In the genomic region with DNA sequence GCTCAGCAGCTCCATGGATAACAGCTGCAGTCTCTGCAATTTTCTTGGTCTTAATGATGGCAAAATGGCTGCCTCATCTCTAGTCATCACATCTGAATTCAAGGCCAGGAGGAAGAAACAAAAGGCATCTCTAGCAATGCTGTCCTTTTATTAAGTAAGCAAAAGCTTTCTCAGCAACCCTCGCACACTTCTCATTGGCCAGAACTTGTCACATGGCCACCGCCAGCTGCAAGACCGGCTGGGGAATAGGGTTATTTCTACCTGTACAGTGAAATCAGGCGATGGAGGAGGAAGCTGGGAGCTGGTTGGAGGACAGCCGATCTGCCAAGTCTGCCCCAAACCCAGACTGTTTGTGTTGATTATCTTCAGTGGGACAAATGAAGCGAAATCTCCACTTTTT, we compare ENCODE assay signal across 40 cellular contexts. TPM values are rescaled to one million over a fixed set of nuclear protein-coding genes. Genes with fewer than 3 reads are reported as not detected.
"Had no signal": no experiment of that assay in that cellular context is flagged by ENCODE, and none has a peak within 500 bp of the region (broad histone marks: within the 10 kb centered on the region; RNA-seq: fewer than 3 reads in every experiment).

No MANE protein-coding gene starts in this region.

- ATAC-seq: activated CD4-positive, alpha-beta T cell treated with anti-CD3 and anti-CD28 coated beads for 36 hours; activated CD4-positive, CD25-positive, alpha-beta regulatory T cell treated with anti-CD3 and anti-CD28 coated beads, Interleukin-2, amount 50 U/mL, for 24 hours; activated CD8-positive, alpha-beta memory T cell treated with anti-CD3 and anti-CD28 coated beads, Interleukin-2, amount 10 ng/mL, durations not matched to agents 7 days and 5 days; activated CD8-positive, alpha-beta T cell treated with anti-CD3 and anti-CD28 coated beads, Interleukin-2, amount 10 ng/mL, durations not matched to agents 7 days and 5 days; activated naive CD8-positive, alpha-beta T cell treated with anti-CD3 and anti-CD28 coated beads, Interleukin-2, amount 50 U/mL, for 24 hours had no signal

- H3K4me3 ChIP-seq: ascending aorta, cardiac muscle cell had no signal

- H3K27me3 ChIP-seq: ascending aorta, cardiac muscle cell had no signal

- H3K36me3 ChIP-seq: ascending aorta, cardiac muscle cell had no signal

- H3K9me3 Mint-ChIP-seq: activated naive CD4-positive, alpha-beta T cell treated with anti-CD3 and anti-CD28 coated beads, Interleukin-2, amount 50 U/mL, for 24 hours; activated naive CD8-positive, alpha-beta T cell treated with anti-CD3 and anti-CD28 coated beads, Interleukin-2, amount 50 U/mL, for 24 hours; activated T-cell treated with anti-CD3 and anti-CD28 coated beads, Interleukin-2, amount 50 U/mL, for 24 hours had no signal

- H3K27ac ChIP-seq: ascending aorta, cardiac muscle cell, VCaP had no signal

- H3K27ac Mint-ChIP-seq: activated CD4-positive, alpha-beta memory T cell treated with anti-CD3 and anti-CD28 coated beads, Interleukin-2, amount 10 ng/mL, durations not matched to agents 7 days and 5 days; activated CD4-positive, alpha-beta T cell treated with anti-CD3 and anti-CD28 coated beads for 36 hours; activated CD4-positive, alpha-beta T cell treated with anti-CD3 and anti-CD28 coated beads, Interleukin-2, amount 10 ng/mL, durations not matched to agents 7 days and 5 days; activated CD8-positive, alpha-beta memory T cell treated with anti-CD3 and anti-CD28 coated beads, Interleukin-2, amount 10 ng/mL, durations not matched to agents 7 days and 5 days; activated CD8-positive, alpha-beta T cell treated with anti-CD3 and anti-CD28 coated beads, Interleukin-2, amount 10 ng/mL, durations not matched to agents 7 days and 5 days; activated naive CD4-positive, alpha-beta T cell treated with anti-CD3 and anti-CD28 coated beads, Interleukin-2, amount 10 ng/mL, durations not matched to agents 7 days and 5 days; activated naive CD4-positive, alpha-beta T cell treated with anti-CD3 and anti-CD28 coated beads, Interleukin-2, amount 50 U/mL, for 24 hours; activated naive CD8-positive, alpha-beta T cell; activated naive CD8-positive, alpha-beta T cell treated with anti-CD3 and anti-CD28 coated beads, Interleukin-2, amount 10 ng/mL, durations not matched to agents 7 days and 5 days; activated naive CD8-positive, alpha-beta T cell treated with anti-CD3 and anti-CD28 coated beads, Interleukin-2, amount 50 U/mL, for 24 hours; activated T-cell treated with anti-CD3 and anti-CD28 coated beads, Interleukin-2, amount 50 U/mL, for 24 hours; activated T-helper 2 cell treated with anti-CD3 and anti-CD28 coated beads, Interferon-gamma antibody, Interleukin-2, Interleukin-4, amounts not matched to agents 10 μg/mL and 5 μg/mL and 100 μg/mL, durations not matched to agents 14 hours and 24 hours and 36 hours; brain; T-helper 1 cell treated with Interleukin-12 subunit alpha and Interleukin-12 subunit beta and Interleukin-4 antibody, amounts not matched to agents 30 μg/mL and 1 μg/mL, for 36 hours; T-helper 2 cell treated with Interferon-gamma antibody and Interleukin-4, amounts not matched to agents 5 μg/mL and 100 μg/mL, for 36 hours had no signal

- H3K4me3 Mint-ChIP-seq: activated CD4-positive, alpha-beta memory T cell treated with anti-CD3 and anti-CD28 coated beads, Interleukin-2, amount 10 ng/mL, durations not matched to agents 7 days and 5 days; activated CD4-positive, alpha-beta T cell treated with anti-CD3 and anti-CD28 coated beads for 36 hours; activated CD4-positive, alpha-beta T cell treated with anti-CD3 and anti-CD28 coated beads, Interleukin-2, amount 10 ng/mL, durations not matched to agents 7 days and 5 days; activated CD8-positive, alpha-beta memory T cell treated with anti-CD3 and anti-CD28 coated beads, Interleukin-2, amount 10 ng/mL, durations not matched to agents 7 days and 5 days; activated CD8-positive, alpha-beta T cell treated with anti-CD3 and anti-CD28 coated beads, Interleukin-2, amount 10 ng/mL, durations not matched to agents 7 days and 5 days; activated naive CD4-positive, alpha-beta T cell treated with anti-CD3 and anti-CD28 coated beads, Interleukin-2, amount 10 ng/mL, durations not matched to agents 7 days and 5 days; activated naive CD4-positive, alpha-beta T cell treated with anti-CD3 and anti-CD28 coated beads, Interleukin-2, amount 50 U/mL, for 24 hours; activated naive CD8-positive, alpha-beta T cell; activated naive CD8-positive, alpha-beta T cell treated with anti-CD3 and anti-CD28 coated beads, Interleukin-2, amount 10 ng/mL, durations not matched to agents 7 days and 5 days; activated naive CD8-positive, alpha-beta T cell treated with anti-CD3 and anti-CD28 coated beads, Interleukin-2, amount 50 U/mL, for 24 hours; activated T-cell treated with anti-CD3 and anti-CD28 coated beads, Interleukin-2, amount 50 U/mL, for 24 hours; brain; central memory CD8-positive, alpha-beta T cell; T-helper 1 cell treated with Interleukin-12 subunit alpha and Interleukin-12 subunit beta and Interleukin-4 antibody, amounts not matched to agents 30 μg/mL and 1 μg/mL, for 36 hours; T-helper 2 cell treated with Interferon-gamma antibody and Interleukin-4, amounts not matched to agents 5 μg/mL and 100 μg/mL, for 36 hours had no signal

- H3K27me3 Mint-ChIP-seq: activated naive CD4-positive, alpha-beta T cell treated with anti-CD3 and anti-CD28 coated beads, Interleukin-2, amount 50 U/mL, for 24 hours; activated naive CD8-positive, alpha-beta T cell treated with anti-CD3 and anti-CD28 coated beads, Interleukin-2, amount 50 U/mL, for 24 hours had no signal

- H3K9me3 ChIP-seq: ascending aorta had no signal

- H3K4me1 ChIP-seq: ascending aorta had no signal

- H3K36me3 Mint-ChIP-seq: activated CD8-positive, alpha-beta memory T cell treated with anti-CD3 and anti-CD28 coated beads, Interleukin-2, amount 10 ng/mL, durations not matched to agents 7 days and 5 days; activated naive CD4-positive, alpha-beta T cell treated with anti-CD3 and anti-CD28 coated beads, Interleukin-2, amount 10 ng/mL, durations not matched to agents 7 days and 5 days; activated naive CD4-positive, alpha-beta T cell treated with anti-CD3 and anti-CD28 coated beads, Interleukin-2, amount 50 U/mL, for 24 hours; activated naive CD8-positive, alpha-beta T cell; activated naive CD8-positive, alpha-beta T cell treated with anti-CD3 and anti-CD28 coated beads, Interleukin-2, amount 10 ng/mL, durations not matched to agents 7 days and 5 days; brain had no signal

- FAIRE-seq: bronchial epithelial cell, TTC549 had no signal

- H3K4me1 Mint-ChIP-seq: activated CD4-positive, alpha-beta memory T cell treated with anti-CD3 and anti-CD28 coated beads, Interleukin-2, amount 10 ng/mL, durations not matched to agents 7 days and 5 days; activated CD4-positive, alpha-beta T cell treated with anti-CD3 and anti-CD28 coated beads for 36 hours; activated CD4-positive, alpha-beta T cell treated with anti-CD3 and anti-CD28 coated beads, Interleukin-2, amount 10 ng/mL, durations not matched to agents 7 days and 5 days; activated CD8-positive, alpha-beta memory T cell treated with anti-CD3 and anti-CD28 coated beads, Interleukin-2, amount 10 ng/mL, durations not matched to agents 7 days and 5 days; activated naive CD4-positive, alpha-beta T cell treated with anti-CD3 and anti-CD28 coated beads, Interleukin-2, amount 10 ng/mL, durations not matched to agents 7 days and 5 days; activated naive CD4-positive, alpha-beta T cell treated with anti-CD3 and anti-CD28 coated beads, Interleukin-2, amount 50 U/mL, for 24 hours; activated naive CD8-positive, alpha-beta T cell treated with anti-CD3 and anti-CD28 coated beads, Interleukin-2, amount 10 ng/mL, durations not matched to agents 7 days and 5 days; activated naive CD8-positive, alpha-beta T cell treated with anti-CD3 and anti-CD28 coated beads, Interleukin-2, amount 50 U/mL, for 24 hours; brain; central memory CD8-positive, alpha-beta T cell had no signal

- DNase-seq: activated CD4-positive, alpha-beta memory T cell treated with anti-CD3 and anti-CD28 coated beads, Interleukin-2, amount 10 ng/mL, durations not matched to agents 7 days and 5 days; activated CD4-positive, alpha-beta T cell treated with anti-CD3 and anti-CD28 coated beads for 1 hour; activated CD4-positive, alpha-beta T cell treated with anti-CD3 and anti-CD28 coated beads for 36 hours; activated CD4-positive, alpha-beta T cell treated with anti-CD3 and anti-CD28 coated beads for 48 hours; activated CD4-positive, alpha-beta T cell treated with anti-CD3 and anti-CD28 coated beads, Interleukin-2, amount 10 ng/mL, durations not matched to agents 7 days and 5 days; activated CD4-positive, alpha-beta T cell treated with anti-CD3 and anti-CD28 coated beads, Interleukin-2, amount 50 U/mL, for 48 hours; activated CD4-positive, CD25-positive, alpha-beta regulatory T cell; activated CD8-positive, alpha-beta memory T cell treated with anti-CD3 and anti-CD28 coated beads for 24 hours; activated CD8-positive, alpha-beta memory T cell treated with anti-CD3 and anti-CD28 coated beads, Interleukin-2, amount 10 ng/mL, durations not matched to agents 7 days and 5 days; activated CD8-positive, alpha-beta memory T cell treated with anti-CD3 and anti-CD28 coated beads, Interleukin-2, amount 50 U/mL, for 48 hours; activated CD8-positive, alpha-beta T cell treated with anti-CD3 and anti-CD28 coated beads, Interleukin-2, amount 10 ng/mL, durations not matched to agents 7 days and 5 days; activated effector memory CD4-positive, alpha-beta T cell treated with Interleukin-2 at 50 U/mL for 16 hours; activated gamma-delta T cell; activated naive CD4-positive, alpha-beta T cell treated with anti-CD3 and anti-CD28 coated beads, Interleukin-2, amount 10 ng/mL, durations not matched to agents 7 days and 5 days; activated naive CD4-positive, alpha-beta T cell treated with Interleukin-2 at 50 U/mL for 16 hours; activated naive CD8-positive, alpha-beta T cell treated with anti-CD3 and anti-CD28 coated beads, Interleukin-2, amount 10 ng/mL, durations not matched to agents 7 days and 5 days; activated naive CD8-positive, alpha-beta T cell treated with anti-CD3 and anti-CD28 coated beads, Interleukin-2, amount 50 U/mL, for 24 hours; activated T-cell treated with anti-CD3 and anti-CD28 coated beads, Interleukin-2, amount 50 U/mL, for 24 hours; activated T-cell treated with anti-CD3 and anti-CD28 coated beads, Interleukin-2, amount 50 U/mL, for 48 hours; amygdala; anterior cingulate cortex; caudate nucleus; cerebellar nuclear complex; T-helper 2 cell; T-helper 9 cell had no signal

RNA-seq across cellular contexts. Expression of a gene that starts 33.4 kb away (rescaled TPM):
- total RNA-seq: activated CD4-positive, alpha-beta memory T cell treated with anti-CD3 and anti-CD28 coated beads, Interleukin-2, amount 10 ng/mL, durations not matched to agents 7 days and 5 days; activated CD4-positive, alpha-beta T cell treated with anti-CD3 and anti-CD28 coated beads for 36 hours; activated CD4-positive, alpha-beta T cell treated with anti-CD3 and anti-CD28 coated beads, Interleukin-2, amount 10 ng/mL, durations not matched to agents 7 days and 5 days; activated CD8-positive, alpha-beta memory T cell treated with anti-CD3 and anti-CD28 coated beads, Interleukin-2, amount 10 ng/mL, durations not matched to agents 7 days and 5 days; activated CD8-positive, alpha-beta T cell treated with anti-CD3 and anti-CD28 coated beads, Interleukin-2, amount 10 ng/mL, durations not matched to agents 7 days and 5 days; activated naive CD8-positive, alpha-beta T cell treated with anti-CD3 and anti-CD28 coated beads, Interleukin-2, amount 10 ng/mL, durations not matched to agents 7 days and 5 days; activated T-helper 2 cell treated with anti-CD3 and anti-CD28 coated beads, Interferon-gamma antibody, Interleukin-2, Interleukin-4, amounts not matched to agents 10 μg/mL and 5 μg/mL and 100 μg/mL, durations not matched to agents 14 hours and 24 hours and 36 hours; ascending aorta; bronchial epithelial cell; cardiac muscle cell; chondrocyte had no signal
- polyA plus RNA-seq: adipose tissue, cardiac muscle cell had no signal
